ENCODE assay signal across 8 cellular contexts in genomic region chr16:716250-716607, GRCh38. TPM values are rescaled to one million over a fixed set of nuclear protein-coding genes. Genes with fewer than 3 reads are reported as not detected.
DNase-seq lines count a peak whose midpoint lies in the region; ATAC-seq and TF ChIP-seq lines count a peak whose summit lies in the region.

No MANE protein-coding gene starts in this region.

- peak overlapping the region; percentile 82 for H3K9ac ChIP-seq in adipocyte (ENCODE audit: low read length)

- TF ChIP-seq CTCF in kidney epithelial cell (IDR thresholded peaks at IDR 0.05; ENCODE audit: insufficient read depth, low read length, poor library complexity, severe bottlenecking) (no peak), thoracic aorta (IDR thresholded peaks at IDR 0.05) (no peak)

- no peak overlapping the region for H3K27ac ChIP-seq in thoracic aorta

- H3K27me3 ChIP-seq in adipocyte (replicated peaks; ENCODE audit: control insufficient read depth, insufficient read depth, low read length) (peaks cover 4% of the 10 kb centered on the region), kidney epithelial cell (ENCODE audit: control insufficient read depth, insufficient read depth, low read length) (peaks cover 2% of the 10 kb centered on the region), thoracic aorta (replicated peaks; ENCODE audit: insufficient read depth) (no peaks in the 10 kb centered on the region)

- H3K9me3 ChIP-seq in adipocyte (ENCODE audit: control insufficient read depth, low read length) (no peaks in the 10 kb centered on the region), thoracic aorta (no peaks in the 10 kb centered on the region)

- H3K9me3 Mint-ChIP-seq in activated naive CD4-positive, alpha-beta T cell treated with anti-CD3 and anti-CD28 coated beads, Interleukin-2, amount 10 ng/mL, durations not matched to agents 7 days and 5 days: no peaks in the 10 kb centered on the region

- H3K4me3 ChIP-seq in adipocyte (ENCODE audit: low read length) (peak overlapping the region; percentile 80), kidney epithelial cell (ENCODE audit: low read depth, low read length) (peak overlapping the region; percentile 55), thoracic aorta (peak overlapping the region; percentile 81)

- H3K36me3 ChIP-seq in adipocyte (ENCODE audit: control insufficient read depth, insufficient read depth, low read length, severe bottlenecking) (no peaks in the 10 kb centered on the region), kidney epithelial cell (ENCODE audit: control insufficient read depth, insufficient read depth, low read length) (no peaks in the 10 kb centered on the region), thoracic aorta (no peaks in the 10 kb centered on the region)

- H3K4me1 Mint-ChIP-seq in activated naive CD4-positive, alpha-beta T cell treated with anti-CD3 and anti-CD28 coated beads, Interleukin-2, amount 10 ng/mL, durations not matched to agents 7 days and 5 days: peaks cover 27% of the 10 kb centered on the region

- H3K27me3 Mint-ChIP-seq in activated naive CD4-positive, alpha-beta T cell treated with anti-CD3 and anti-CD28 coated beads, Interleukin-2, amount 10 ng/mL, durations not matched to agents 7 days and 5 days: peaks cover 82% of the 10 kb centered on the region

- ATAC-seq in thoracic aorta (ENCODE audit: insufficient number of reproducible peaks, low FRiP score, low read depth) (no peak), GM18520 (IDR thresholded peaks at IDR 0.05; ENCODE audit: unreplicated experiment) (no peak)

- CTCF ChIA-PET in activated naive CD4-positive, alpha-beta T cell treated with anti-CD3 and anti-CD28 coated beads, Interleukin-2, amount 10 ng/mL, durations not matched to agents 7 days and 5 days (lab: Charles Lee): interaction anchor here (0.9 to 1.7 kb wide), 4 partner anchors 9 to 23 kb away, joined by 3 to 6 read pairs (median 4); partner anchors contain the start of gene CCDC78

- no peak overlapping the region for H3K27ac Mint-ChIP-seq in activated naive CD4-positive, alpha-beta T cell treated with anti-CD3 and anti-CD28 coated beads, Interleukin-2, amount 10 ng/mL, durations not matched to agents 7 days and 5 days

- H3K4me1 ChIP-seq in adipocyte (ENCODE audit: control insufficient read depth, insufficient read depth, low read length) (peaks cover 30% of the 10 kb centered on the region), thoracic aorta (ENCODE audit: control insufficient read depth in 1 of 2, low read depth in 2 of 2) (peaks cover 15 to 32% of the 10 kb centered on the region in 2 donors)

- H3K4me3 Mint-ChIP-seq in activated naive CD4-positive, alpha-beta T cell treated with anti-CD3 and anti-CD28 coated beads, Interleukin-2, amount 10 ng/mL, durations not matched to agents 7 days and 5 days: peak overlapping the region; percentile 61

- no peaks in the 10 kb centered on the region for H3K36me3 Mint-ChIP-seq in activated naive CD4-positive, alpha-beta T cell treated with anti-CD3 and anti-CD28 coated beads, Interleukin-2, amount 10 ng/mL, durations not matched to agents 7 days and 5 days

- no peak for DNase-seq in activated naive CD4-positive, alpha-beta T cell treated with anti-CD3 and anti-CD28 coated beads, Interleukin-2, amount 10 ng/mL, durations not matched to agents 7 days and 5 days
- no peak for DNase-seq in activated naive CD4-positive, alpha-beta T cell treated with Interleukin-2 at 50 U/mL for 16 hours
- DNase-seq in adipocyte (ENCODE audit: low read depth) (peak; percentile 31), kidney epithelial cell (ENCODE audit: low read depth) (no peak), thoracic aorta (ENCODE audit: low spot score) (no peak), NCI-H1436 treated with DMSO at 0.1 percent for 48 hours (lab: John Stamatoyannopoulos, UW) (no peak), NCI-H524 (lab: John Stamatoyannopoulos, UW) (no peak)

RNA-seq across cellular contexts. Expression of gene METRN, which starts 1.3 kb away (rescaled TPM):
- 116 and 161 TPM in 2 replicates for total RNA-seq in kidney epithelial cell
- 10 to 100 TPM; 28.9 to 58.9 TPM for total RNA-seq in thoracic aorta

RNA-seq across cellular contexts. Expression of gene ANTKMT, which starts 4.7 kb away (rescaled TPM):
- total RNA-seq in kidney epithelial cell: 42.4 and 61.9 TPM in 2 replicates
- 10 to 100 TPM; 29.7 to 46.7 TPM for total RNA-seq in thoracic aorta

RNA-seq across cellular contexts. Expression of gene CCDC78, which starts 10.0 kb away (rescaled TPM):
- total RNA-seq in kidney epithelial cell (2.5 and 6.1 TPM in 2 replicates), thoracic aorta (under 1 TPM; 0.92 to 0.95 TPM)

RNA-seq across cellular contexts. Expression of gene FBXL16, which starts 10.6 kb away (rescaled TPM):
- total RNA-seq in kidney epithelial cell (0.17 and 0.82 TPM in 2 replicates), thoracic aorta (not detected)

RNA-seq across cellular contexts. Expression of gene HAGHL, which starts 10.7 kb away (rescaled TPM):
- total RNA-seq in kidney epithelial cell: 17.7 and 18.8 TPM in 2 replicates
- 1 to 10 TPM; 6.4 to 8.1 TPM for total RNA-seq in thoracic aorta
